11 cellular contexts compared by ENCODE assay signal in genomic region chr7:77202544-77202976, GRCh38. TPM values are rescaled to one million over a fixed set of nuclear protein-coding genes. Genes with fewer than 3 reads are reported as not detected.
DNase-seq lines count a peak whose midpoint lies in the region; ATAC-seq and TF ChIP-seq lines count a peak whose summit lies in the region.
"Had no signal": no experiment of that assay in that cellular context is flagged by ENCODE, and none has a peak within 500 bp of the region (broad histone marks: within the 10 kb centered on the region; RNA-seq: fewer than 3 reads in every experiment).

No MANE protein-coding gene starts in this region.

- H3K4me3 Mint-ChIP-seq in activated CD8-positive, alpha-beta memory T cell treated with anti-CD3 and anti-CD28 coated beads, Interleukin-2, amount 10 ng/mL, durations not matched to agents 7 days and 5 days, result no peak overlapping the region
- no peak overlapping the region for H3K4me3 Mint-ChIP-seq in stimulated activated naive CD8-positive, alpha-beta T cell treated with anti-CD3 and anti-CD28 coated beads, Interleukin-15, amount 100 ng/mL, for 72 hours
- H3K4me3 Mint-ChIP-seq in type B pancreatic cell, result no peak overlapping the region

- peak overlapping the region; percentile 45 for H3K27ac Mint-ChIP-seq in activated CD8-positive, alpha-beta memory T cell treated with anti-CD3 and anti-CD28 coated beads, Interleukin-2, amount 10 ng/mL, durations not matched to agents 7 days and 5 days
- no peak overlapping the region for H3K27ac Mint-ChIP-seq in stimulated activated naive CD8-positive, alpha-beta T cell treated with anti-CD3 and anti-CD28 coated beads, Interleukin-15, amount 100 ng/mL, for 72 hours
- no peak overlapping the region for H3K27ac Mint-ChIP-seq in type B pancreatic cell

- H3K36me3 Mint-ChIP-seq in activated CD8-positive, alpha-beta memory T cell treated with anti-CD3 and anti-CD28 coated beads, Interleukin-2, amount 10 ng/mL, durations not matched to agents 7 days and 5 days, result peaks cover 6% of the 10 kb centered on the region
- H3K36me3 Mint-ChIP-seq in type B pancreatic cell, result no peaks in the 10 kb centered on the region

- DNase-seq in activated CD8-positive, alpha-beta memory T cell treated with anti-CD3 and anti-CD28 coated beads, Interleukin-2, amount 10 ng/mL, durations not matched to agents 7 days and 5 days, result peak; percentile 65
- DNase-seq in activated CD8-positive, alpha-beta memory T cell treated with anti-CD3 and anti-CD28 coated beads, Interleukin-2, amount 50 U/mL, for 4 hours, result no peak
- DNase-seq in stimulated activated naive CD8-positive, alpha-beta T cell treated with anti-CD3 and anti-CD28 coated beads, Interleukin-15, amount 100 ng/mL, for 72 hours, result no peak
- DNase-seq in NCI-H1930 (lab: John Stamatoyannopoulos, UW), result no peak
- no peak for DNase-seq in type B pancreatic cell (ENCODE audit: extremely low spot score, unreplicated experiment)
- DNase-seq in glomerular visceral epithelial cell (ENCODE audit: extremely low spot score), result no peak
- DNase-seq: aorta had no signal

- H3K9me3 Mint-ChIP-seq in activated CD8-positive, alpha-beta memory T cell treated with anti-CD3 and anti-CD28 coated beads, Interleukin-2, amount 10 ng/mL, durations not matched to agents 7 days and 5 days (ENCODE audit: low read depth), result no peaks in the 10 kb centered on the region
- no peaks in the 10 kb centered on the region for H3K9me3 Mint-ChIP-seq in stimulated activated naive CD8-positive, alpha-beta T cell treated with anti-CD3 and anti-CD28 coated beads, Interleukin-15, amount 100 ng/mL, for 72 hours
- H3K9me3 Mint-ChIP-seq in type B pancreatic cell, result no peaks in the 10 kb centered on the region

- peaks cover 42% of the 10 kb centered on the region for H3K4me1 Mint-ChIP-seq in activated CD8-positive, alpha-beta memory T cell treated with anti-CD3 and anti-CD28 coated beads, Interleukin-2, amount 10 ng/mL, durations not matched to agents 7 days and 5 days
- peaks cover 36% of the 10 kb centered on the region for H3K4me1 Mint-ChIP-seq in stimulated activated naive CD8-positive, alpha-beta T cell treated with anti-CD3 and anti-CD28 coated beads, Interleukin-15, amount 100 ng/mL, for 72 hours
- peaks cover 6% of the 10 kb centered on the region for H3K4me1 Mint-ChIP-seq in type B pancreatic cell (ENCODE audit: unreplicated experiment)

- no peaks in the 10 kb centered on the region for H3K27me3 Mint-ChIP-seq in activated CD8-positive, alpha-beta memory T cell treated with anti-CD3 and anti-CD28 coated beads, Interleukin-2, amount 10 ng/mL, durations not matched to agents 7 days and 5 days
- H3K27me3 Mint-ChIP-seq in stimulated activated naive CD8-positive, alpha-beta T cell treated with anti-CD3 and anti-CD28 coated beads, Interleukin-15, amount 100 ng/mL, for 72 hours, result no peaks in the 10 kb centered on the region
- peaks cover 12% of the 10 kb centered on the region for H3K27me3 Mint-ChIP-seq in type B pancreatic cell

- TF ChIP-seq CTCF in type B pancreatic cell (conservative IDR thresholded peaks at IDR 0.05), result no peak

- ATAC-seq in activated CD8-positive, alpha-beta memory T cell treated with anti-CD3 and anti-CD28 coated beads, Interleukin-2, amount 10 ng/mL, durations not matched to agents 7 days and 5 days, result peak; percentile 74
- ATAC-seq in HG02623 (IDR thresholded peaks at IDR 0.05; ENCODE audit: unreplicated experiment), result peak; percentile 90
- ATAC-seq in HG03571 (IDR thresholded peaks at IDR 0.05; ENCODE audit: unreplicated experiment), result peak; percentile 84
- ATAC-seq in stimulated activated naive CD8-positive, alpha-beta T cell treated with anti-CD3 and anti-CD28 coated beads, Interleukin-15, amount 100 ng/mL, for 72 hours, result peak; percentile 70

- CTCF ChIA-PET in activated CD8-positive, alpha-beta memory T cell treated with anti-CD3 and anti-CD28 coated beads, Interleukin-2, amount 10 ng/mL, durations not matched to agents 7 days and 5 days (lab: Charles Lee), result interaction anchor here (1.4 to 2.1 kb wide), 3 partner anchors 9 to 80 kb away, joined by 3 to 5 read pairs (median 3); partner anchors contain the start of gene CCDC146

RNA-seq across cellular contexts. Expression of gene FGL2, which starts 2.9 kb away (rescaled TPM):
- 1 to 10 TPM; 9.4 to 9.9 TPM for total RNA-seq in activated CD8-positive, alpha-beta memory T cell treated with anti-CD3 and anti-CD28 coated beads, Interleukin-2, amount 10 ng/mL, durations not matched to agents 7 days and 5 days
- 0.99 and 1.9 TPM in 2 replicates for total RNA-seq in type B pancreatic cell (ENCODE audit: low replicate concordance)
- total RNA-seq: A673, H1 had no signal
